In the genomic region with DNA sequence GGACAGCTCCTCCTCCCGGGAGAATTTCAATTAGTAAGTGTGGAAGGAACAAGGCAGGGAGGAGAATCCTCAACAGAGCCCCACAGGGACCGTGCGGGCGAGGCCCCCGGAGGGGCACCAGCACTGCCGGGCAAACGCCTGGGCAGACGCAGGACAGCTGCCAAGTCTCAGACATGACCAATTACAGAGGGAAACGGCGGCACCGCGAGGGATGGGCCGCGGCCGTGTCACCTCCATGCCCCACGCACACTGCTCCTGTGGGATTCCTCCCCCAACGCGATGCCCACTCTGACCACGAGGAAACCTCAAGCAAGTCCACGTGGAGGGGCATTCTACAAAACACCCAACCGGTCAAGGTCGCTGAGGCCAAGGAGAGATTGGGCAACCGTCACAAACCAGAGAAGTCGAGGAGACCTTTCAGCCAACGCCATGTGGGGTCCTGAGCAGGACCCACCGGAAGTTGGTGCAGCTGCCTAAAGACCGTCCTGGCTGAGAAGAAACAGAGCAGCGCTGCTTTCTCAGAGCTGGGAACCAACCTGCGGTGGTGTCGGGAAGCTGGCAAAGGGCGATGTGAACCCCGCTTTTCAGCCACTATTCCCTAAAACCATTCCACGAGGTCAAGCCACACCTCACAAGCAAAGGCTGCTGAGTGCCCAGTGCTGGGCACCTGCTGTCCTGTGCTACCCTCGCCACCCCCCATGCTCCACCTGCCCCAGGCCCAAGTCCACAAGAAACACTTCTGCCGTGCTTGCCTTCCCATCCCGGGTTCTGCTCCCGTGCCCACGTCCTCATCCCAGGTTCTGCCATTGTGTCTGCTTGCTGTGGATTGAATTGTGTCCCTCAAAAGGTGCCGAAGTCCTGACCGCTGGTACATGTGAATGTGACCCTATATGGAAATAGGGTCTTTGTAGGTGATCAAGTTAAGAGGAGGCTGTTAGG, we compare ENCODE assay signal across 23 cellular contexts. TPM values are rescaled to one million over a fixed set of nuclear protein-coding genes. Genes with fewer than 3 reads are reported as not detected.
DNase-seq lines count a peak whose midpoint lies in the region; ATAC-seq and TF ChIP-seq lines count a peak whose summit lies in the region.
"Had no signal": no experiment of that assay in that cellular context is flagged by ENCODE, and none has a peak within 500 bp of the region (broad histone marks: within the 10 kb centered on the region; RNA-seq: fewer than 3 reads in every experiment).

No MANE protein-coding gene starts in this region.

- H3K27ac ChIP-seq in right atrium auricular region (no peak overlapping the region), vagina (no peak overlapping the region)
- H3K27ac ChIP-seq: BLaER1, KMS-11 had no signal

- H3K27me3 Mint-ChIP-seq in osteocyte (ENCODE audit: unreplicated experiment): peaks cover 3% of the 10 kb centered on the region

- H3K36me3 ChIP-seq in right atrium auricular region: no peaks in the 10 kb centered on the region
- no peaks in the 10 kb centered on the region for H3K36me3 ChIP-seq in vagina
- H3K36me3 ChIP-seq: BLaER1 had no signal

- TF ChIP-seq CTCF in right atrium auricular region (IDR thresholded peaks at IDR 0.05) (no peak), osteocyte (IDR thresholded peaks at IDR 0.05) (no peak), vagina (IDR thresholded peaks at IDR 0.05) (no peak)

- DNase-seq in right atrium auricular region (ENCODE audit: low spot score): peak; percentile 21
- DNase-seq in Right ventricle myocardium inferior (ENCODE audit: missing footprints): no peak
- DNase-seq in islet precursor cell: peak; percentile 32
- DNase-seq in osteocyte (ENCODE audit: extremely low spot score, unreplicated experiment): peak; percentile 81
- DNase-seq in vagina (ENCODE audit: extremely low spot score in 2 of 2): peak; percentile 70 to 75
- DNase-seq in NOMO-1 treated with DMSO at 0.1 percent for 48 hours (lab: John Stamatoyannopoulos, UW; ENCODE audit: unreplicated experiment): no peak
- no peak for DNase-seq in SIG-M5 treated with dmso at 0.1 percent for 504 hours (lab: John Stamatoyannopoulos, UW; ENCODE audit: unreplicated experiment)
- DNase-seq: Calu3; CD4-positive, alpha-beta memory T cell; MV-4-11; NCI-H187 treated with DMSO at 0.1 percent for 48 hours; NCI-H2227 treated with DMSO at 0.1 percent for 48 hours; NCI-H524; NCI-H82; RPMI8226; SIG-M5 had no signal

- TF ChIP-seq POLR2A in vagina (IDR thresholded peaks at IDR 0.05): no peak

- no peak overlapping the region for H3K27ac Mint-ChIP-seq in osteocyte (ENCODE audit: unreplicated experiment)
- H3K27ac Mint-ChIP-seq: HFFc6 had no signal

- H3K27me3 ChIP-seq in right atrium auricular region: no peaks in the 10 kb centered on the region
- H3K27me3 ChIP-seq in vagina: no peaks in the 10 kb centered on the region
- H3K27me3 ChIP-seq: BLaER1 had no signal

- ATAC-seq in Right ventricle myocardium inferior (no peak), GM18520 (IDR thresholded peaks at IDR 0.05; ENCODE audit: unreplicated experiment) (no peak)

- H3K4me1 ChIP-seq in right atrium auricular region (no peaks in the 10 kb centered on the region), vagina (peaks cover 5% of the 10 kb centered on the region)

- intact Hi-C loops in Right ventricle myocardium inferior (cut with DNase I) (no loop called here), vagina (cut with DNase I) (no loop called here)

- H3K4me3 Mint-ChIP-seq in osteocyte (ENCODE audit: unreplicated experiment): no peak overlapping the region
- H3K4me3 Mint-ChIP-seq: HFFc6 had no signal

- no peaks in the 10 kb centered on the region for H3K4me1 Mint-ChIP-seq in osteocyte (ENCODE audit: unreplicated experiment)

- H3K9me3 Mint-ChIP-seq in osteocyte (ENCODE audit: unreplicated experiment): peaks cover 16% of the 10 kb centered on the region

- H3K36me3 Mint-ChIP-seq in osteocyte (ENCODE audit: unreplicated experiment): no peaks in the 10 kb centered on the region
- H3K36me3 Mint-ChIP-seq: CD4-positive, alpha-beta memory T cell had no signal

- no peak overlapping the region for H3K4me3 ChIP-seq in right atrium auricular region
- no peak overlapping the region for H3K4me3 ChIP-seq in vagina
- H3K4me3 ChIP-seq: BLaER1 had no signal

- H3K9me3 ChIP-seq in right atrium auricular region: peaks cover 0 to 12% of the 10 kb centered on the region in 2 donors
- H3K9me3 ChIP-seq in vagina: no peaks in the 10 kb centered on the region

RNA-seq across cellular contexts. Expression of a gene that starts 1.4 kb away (rescaled TPM):
- total RNA-seq in right atrium auricular region (not detected), Right ventricle myocardium inferior (not detected), osteocyte (not detected in 2 replicates), vagina (not detected)
- total RNA-seq: A673; Calu3; CD4-positive, alpha-beta memory T cell; HFFc6; HT-29; PC-3 had no signal

RNA-seq across cellular contexts. Expression of a gene that starts 8.3 kb away (rescaled TPM):
- total RNA-seq in right atrium auricular region (not detected), Right ventricle myocardium inferior (not detected), osteocyte (not detected in 2 replicates), vagina (not detected)
- total RNA-seq: A673; Calu3; CD4-positive, alpha-beta memory T cell; HFFc6; HT-29; PC-3 had no signal

RNA-seq across cellular contexts. Expression of a gene that starts 13.5 kb away (rescaled TPM):
- total RNA-seq in right atrium auricular region: not detected
- not detected for total RNA-seq in Right ventricle myocardium inferior
- total RNA-seq in osteocyte: not detected in 2 replicates
- total RNA-seq in vagina: not detected
- total RNA-seq: Calu3; CD4-positive, alpha-beta memory T cell; HFFc6; HT-29; PC-3 had no signal

RNA-seq across cellular contexts. Expression of a gene that starts 20.2 kb away (rescaled TPM):
- total RNA-seq in right atrium auricular region (not detected), Right ventricle myocardium inferior (not detected), osteocyte (not detected in 2 replicates), vagina (not detected)
- total RNA-seq: Calu3; CD4-positive, alpha-beta memory T cell; HFFc6; HT-29; PC-3 had no signal

RNA-seq across cellular contexts. Expression of a gene that starts 20.8 kb away (rescaled TPM):
- total RNA-seq in right atrium auricular region: not detected
- not detected for total RNA-seq in Right ventricle myocardium inferior
- not detected in 2 replicates for total RNA-seq in osteocyte
- total RNA-seq in vagina: not detected
- total RNA-seq: Calu3; CD4-positive, alpha-beta memory T cell; HFFc6; HT-29; PC-3 had no signal

Comparison
In these comparisons a context has a peak if more than half of its experiments do, and no peak if none do; other contexts are left out.
1. DNase-seq: peak in right atrium auricular region (single experiment), islet precursor cell (single experiment), osteocyte (single experiment) and vagina (2 of 2); none in Right ventricle myocardium inferior (single experiment), NOMO-1 treated with DMSO at 0.1 percent for 48 hours (single experiment) and SIG-M5 treated with dmso at 0.1 percent for 504 hours (single experiment).